ENCODE assay signal across 15 cellular contexts in genomic region chr16:25210758-25211157, GRCh38. TPM values are rescaled to one million over a fixed set of nuclear protein-coding genes. Genes with fewer than 3 reads are reported as not detected.
DNase-seq lines count a peak whose midpoint lies in the region; ATAC-seq and TF ChIP-seq lines count a peak whose summit lies in the region.
"Had no signal": no experiment of that assay in that cellular context is flagged by ENCODE, and none has a peak within 500 bp of the region (broad histone marks: within the 10 kb centered on the region; RNA-seq: fewer than 3 reads in every experiment).

No MANE protein-coding gene starts in this region.

- no peak overlapping the region for H2AFZ ChIP-seq in Loucy (ENCODE audit: low read length)

- H3K4me1 ChIP-seq in Loucy (ENCODE audit: insufficient read depth, low read length, poor library complexity, severe bottlenecking) (peaks cover 8% of the 10 kb centered on the region), heart left ventricle (peaks cover 0 to 2% (median 0%) of the 10 kb centered on the region in 12 donors)
- H3K4me1 ChIP-seq: Caco-2, heart right ventricle, upper lobe of right lung had no signal

- no peaks in the 10 kb centered on the region for H3K79me2 ChIP-seq in Loucy (ENCODE audit: insufficient read depth, low read length)

- H3K4me2 ChIP-seq in Loucy (ENCODE audit: low read depth, low read length, poor library complexity, severe bottlenecking), result peak overlapping the region; percentile 59

- TF ChIP-seq CTCF in Loucy (conservative IDR thresholded peaks at IDR 0.05; ENCODE audit: low read length) (no peak), heart left ventricle (IDR thresholded peaks at IDR 0.05) (no peak)

- H4K20me1 ChIP-seq in Loucy (ENCODE audit: insufficient read depth, low read length, poor library complexity, severe bottlenecking), result no peaks in the 10 kb centered on the region

- H3K27me3 ChIP-seq in Loucy (ENCODE audit: insufficient read depth, low read length, poor library complexity, severe bottlenecking) (no peaks in the 10 kb centered on the region), heart left ventricle (no peaks in the 10 kb centered on the region)
- H3K27me3 ChIP-seq: heart right ventricle, upper lobe of right lung had no signal

- H3K36me3 ChIP-seq in Loucy (ENCODE audit: insufficient read depth, low read length) (no peaks in the 10 kb centered on the region), heart left ventricle (no peaks in the 10 kb centered on the region)
- H3K36me3 ChIP-seq: heart right ventricle, upper lobe of right lung had no signal

- H3K4me1 Mint-ChIP-seq in activated naive CD8-positive, alpha-beta T cell treated with anti-CD3 and anti-CD28 coated beads, Interleukin-2, amount 50 U/mL, for 24 hours, result peaks cover 4% of the 10 kb centered on the region

- no peaks in the 10 kb centered on the region for H3K27me3 Mint-ChIP-seq in activated naive CD8-positive, alpha-beta T cell treated with anti-CD3 and anti-CD28 coated beads, Interleukin-2, amount 50 U/mL, for 24 hours

- no peaks in the 10 kb centered on the region for H3K36me3 Mint-ChIP-seq in activated naive CD8-positive, alpha-beta T cell treated with anti-CD3 and anti-CD28 coated beads, Interleukin-2, amount 50 U/mL, for 24 hours (ENCODE audit: low read depth)

- intact Hi-C loops in heart left ventricle (cut with DNase I), result loop anchor here in 1 of 10 donors (10.0 kb wide), 1 partner anchor 366 kb away; the partner anchor contains the start of gene SLC5A11

- no peak overlapping the region for H3K27ac ChIP-seq in heart left ventricle
- H3K27ac ChIP-seq: coronary artery, heart right ventricle, upper lobe of right lung had no signal

- no peaks in the 10 kb centered on the region for H3K9me3 Mint-ChIP-seq in activated naive CD8-positive, alpha-beta T cell treated with anti-CD3 and anti-CD28 coated beads, Interleukin-2, amount 50 U/mL, for 24 hours

- H3K9me2 ChIP-seq in Loucy (replicated peaks; ENCODE audit: low read depth, low read length), result no peaks in the 10 kb centered on the region

- WGBS in heart left ventricle, 4 donors, result 59 to 72% (median 65%) methylated on average over 4 of the region's 4 CpGs

- no peak overlapping the region for H3K9ac ChIP-seq in Loucy (ENCODE audit: low read depth, low read length, poor library complexity, severe bottlenecking)

- no peak for TF ChIP-seq POLR2A in heart left ventricle (IDR thresholded peaks at IDR 0.05)

- no peak overlapping the region for H3K4me3 Mint-ChIP-seq in activated naive CD8-positive, alpha-beta T cell treated with anti-CD3 and anti-CD28 coated beads, Interleukin-2, amount 50 U/mL, for 24 hours

- H3K4me3 ChIP-seq in Loucy (ENCODE audit: low read length, poor library complexity, severe bottlenecking) (peak overlapping the region; percentile 34), heart left ventricle (no peak overlapping the region)
- H3K4me3 ChIP-seq: coronary artery, heart right ventricle, upper lobe of right lung had no signal

- ATAC-seq in activated naive CD8-positive, alpha-beta T cell treated with anti-CD3 and anti-CD28 coated beads, Interleukin-2, amount 50 U/mL, for 24 hours, result peak; percentile 96
- no peak for ATAC-seq in HG03457 (IDR thresholded peaks at IDR 0.05; ENCODE audit: unreplicated experiment)
- no peak for ATAC-seq in heart left ventricle
- ATAC-seq: heart right ventricle, upper lobe of right lung had no signal

- H3K27ac Mint-ChIP-seq in activated naive CD8-positive, alpha-beta T cell treated with anti-CD3 and anti-CD28 coated beads, Interleukin-2, amount 50 U/mL, for 24 hours, result no peak overlapping the region

- DNase-seq in EL (peak; percentile 69), kidney tubule cell (ENCODE audit: low spot score) (peak; percentile 65), iPS-NIHi11 (ENCODE audit: low spot score) (no peak), heart left ventricle (no peak)
- DNase-seq in activated naive CD8-positive, alpha-beta T cell treated with anti-CD3 and anti-CD28 coated beads, Interleukin-2, amount 50 U/mL, for 24 hours, result peak; percentile 22
- DNase-seq: Caco-2, heart right ventricle, NCI-H1417 treated with DMSO at 0.1 percent for 48 hours, NCI-H774, upper lobe of right lung had no signal

- no peaks in the 10 kb centered on the region for H3K9me3 ChIP-seq in Loucy (ENCODE audit: insufficient read depth, low read depth, low read length)
- H3K9me3 ChIP-seq in heart left ventricle, result peaks cover 0 to 5% (median 0%) of the 10 kb centered on the region in 12 donors
- H3K9me3 ChIP-seq: Caco-2, upper lobe of right lung had no signal

- H3F3A ChIP-seq in Loucy (ENCODE audit: low read depth), result no peaks in the 10 kb centered on the region

RNA-seq across cellular contexts. Expression of gene AQP8, which starts 6.0 kb away (rescaled TPM):
- not detected for total RNA-seq in heart left ventricle
- polyA plus RNA-seq in heart left ventricle, result not detected
- total RNA-seq: Caco-2, heart right ventricle, mesenteric fat pad, pulmonary artery endothelial cell, upper lobe of right lung had no signal
- polyA plus RNA-seq: heart right ventricle had no signal

RNA-seq across cellular contexts. Expression of gene ZKSCAN2, which starts 46.9 kb away (rescaled TPM):
- 1 to 10 TPM; 3.5 to 8.0 (median 5.1) TPM for total RNA-seq in heart left ventricle
- polyA plus RNA-seq in heart left ventricle, result 1 to 10 TPM; 1.7 to 1.9 TPM

Comparison
In these comparisons a context has a peak if more than half of its experiments do, and no peak if none do; other contexts are left out.
1. DNase-seq: peak in EL (single experiment), activated naive CD8-positive, alpha-beta T cell treated with anti-CD3 and anti-CD28 coated beads, Interleukin-2, amount 50 U/mL, for 24 hours (single experiment) and kidney tubule cell (single experiment); none in iPS-NIHi11 (single experiment) and heart left ventricle (0 of 5).